10 cellular contexts compared by ENCODE assay signal in genomic region chr18:7273301-7273911, GRCh38. TPM values are rescaled to one million over a fixed set of nuclear protein-coding genes. Genes with fewer than 3 reads are reported as not detected.
DNase-seq lines count a peak whose midpoint lies in the region; ATAC-seq, FAIRE-seq and TF ChIP-seq lines count a peak whose summit lies in the region.
"Had no signal": no experiment of that assay in that cellular context is flagged by ENCODE, and none has a peak within 500 bp of the region (broad histone marks: within the 10 kb centered on the region; RNA-seq: fewer than 3 reads in every experiment).

No MANE protein-coding gene starts in this region.

- H3K4me2 ChIP-seq in GM23338 = no peak overlapping the region
- no peak overlapping the region for H3K4me2 ChIP-seq in K562 (ENCODE audit: insufficient read depth, low read length)
- peak overlapping the region; percentile 79 for H3K4me2 ChIP-seq in smooth muscle cell

- CTCF ChIA-PET in K562 (lab: Yijun Ruan, JAX; ENCODE audit: low intra/inter-chr PET ratio) = no interaction called here

- no peaks in the 10 kb centered on the region for H3F3A ChIP-seq in GM23338 (replicated peaks; ENCODE audit: low read depth)
- H3F3A ChIP-seq in smooth muscle cell (ENCODE audit: low read depth) = peaks cover 4% of the 10 kb centered on the region

- H3K9me3 ChIP-seq in K562 (replicated peaks; ENCODE audit: control insufficient read depth, insufficient read depth, low read depth, low read length) = no peaks in the 10 kb centered on the region
- no peaks in the 10 kb centered on the region for H3K9me3 ChIP-seq in kidney (ENCODE audit: control insufficient read depth in 1 of 2, low read length in 2 of 2)
- no peaks in the 10 kb centered on the region for H3K9me3 ChIP-seq in smooth muscle cell (replicated peaks; ENCODE audit: low read depth)

- peaks cover 6% of the 10 kb centered on the region; the same call in 2 of the 3 replicates for H3K4me1 Mint-ChIP-seq in GM23338
- no peaks in the 10 kb centered on the region for H3K4me1 Mint-ChIP-seq in effector memory CD8-positive, alpha-beta T cell (ENCODE audit: low read depth in 2 of 2)
- no peaks in the 10 kb centered on the region for H3K4me1 Mint-ChIP-seq in natural killer cell treated with Interleukin-12 subunit alpha and Interleukin-12 subunit beta and Interleukin-15 and Interleukin-18, amount 100 ng/mL, for 72 hours (ENCODE audit: low read depth in 2 of 2)
- H3K4me1 Mint-ChIP-seq: central memory CD8-positive, alpha-beta T cell had no signal

- H3K4me1 ChIP-seq in GM23338 (ENCODE audit: insufficient read depth) = no peaks in the 10 kb centered on the region
- no peaks in the 10 kb centered on the region for H3K4me1 ChIP-seq in K562 (replicated peaks in 1 of 2; ENCODE audit: control insufficient read depth in 2 of 2, insufficient read depth in 2 of 2, low read length in 2 of 2)
- peaks cover 3 to 6% of the 10 kb centered on the region in 2 donors for H3K4me1 ChIP-seq in kidney (ENCODE audit: control insufficient read depth in 1 of 2, insufficient read depth in 1 of 2, low read depth in 1 of 2, low read length in 2 of 2)
- peaks cover 8% of the 10 kb centered on the region for H3K4me1 ChIP-seq in smooth muscle cell (ENCODE audit: low read depth)

- no peaks in the 10 kb centered on the region for H3K9me1 ChIP-seq in K562 (ENCODE audit: control insufficient read depth, insufficient read depth, low read length)

- H3K36me3 Mint-ChIP-seq in GM23338 (ENCODE audit: low read depth) = no peaks in the 10 kb centered on the region
- H3K36me3 Mint-ChIP-seq in effector memory CD8-positive, alpha-beta T cell (ENCODE audit: insufficient read depth) = peaks cover 4% of the 10 kb centered on the region
- H3K36me3 Mint-ChIP-seq in natural killer cell treated with Interleukin-12 subunit alpha and Interleukin-12 subunit beta and Interleukin-15 and Interleukin-18, amount 100 ng/mL, for 72 hours = no peaks in the 10 kb centered on the region

- TF ChIP-seq EP300 in K562 (IDR thresholded peaks at IDR 0.05; ENCODE audit: low read length) = no peak

- POLR2A ChIA-PET in K562 (lab: Yijun Ruan, JAX) = interaction anchor here (0.7 to 1.0 kb wide), 2 partner anchors 37 to 1746 kb away, joined by 3 to 4 read pairs; no protein-coding TSS in a partner anchor

- intact Hi-C loops in K562 (cut with micrococcal nuclease) = loop anchor here (10.0 kb wide), 1 partner anchor 291 kb away; the partner anchor contains the start of gene PTPRM
- intact Hi-C loops in kidney (cut with DNase I) = no loop called here

- no peak for TF ChIP-seq RAD21 in K562 (CRISPR knock-in tag; conservative IDR thresholded peaks at IDR 0.05 in 1 of 2, IDR thresholded peaks at IDR 0.05 in 1 of 2)

- H3K79me2 ChIP-seq in GM23338 (replicated peaks; ENCODE audit: insufficient read depth) (no peaks in the 10 kb centered on the region), K562 (ENCODE audit: control insufficient read depth, insufficient read depth, low read length) (no peaks in the 10 kb centered on the region), smooth muscle cell (ENCODE audit: low read depth) (no peaks in the 10 kb centered on the region)

- in situ Hi-C loops in K562 (cut with MboI) = no loop called here

- no peaks in the 10 kb centered on the region for H4K20me1 ChIP-seq in GM23338 (replicated peaks; ENCODE audit: insufficient read depth)
- H4K20me1 ChIP-seq in K562 (replicated peaks; ENCODE audit: control insufficient read depth, insufficient read depth, low read length) = no peaks in the 10 kb centered on the region
- H4K20me1 ChIP-seq in smooth muscle cell (ENCODE audit: low read depth) = no peaks in the 10 kb centered on the region

- no peaks in the 10 kb centered on the region for H3K9me2 ChIP-seq in GM23338 (ENCODE audit: insufficient read depth)

- no TSS peak for BruUV-seq in K562 (replicated peaks; lab: Mats Ljungman, UMichigan)

- ATAC-seq in GM23338 = peak; percentile 40
- peak; percentile 29; the same call in 2 of the 3 replicates for ATAC-seq in K562
- no peak for ATAC-seq in GM18519 (IDR thresholded peaks at IDR 0.05; ENCODE audit: low FRiP score, unreplicated experiment)
- no peak for ATAC-seq in GM21528 (IDR thresholded peaks at IDR 0.05; ENCODE audit: low FRiP score, unreplicated experiment)
- no peak for ATAC-seq in effector memory CD8-positive, alpha-beta T cell (replicated peaks)
- no peak for ATAC-seq in natural killer cell treated with Interleukin-12 subunit alpha and Interleukin-12 subunit beta and Interleukin-15 and Interleukin-18, amount 100 ng/mL, for 72 hours

- H2AFZ ChIP-seq in GM23338 = 0 out of 2 replicates have a peak overlapping the region, but pooled peaks have one; percentile 32
- no peak overlapping the region for H2AFZ ChIP-seq in K562 (ENCODE audit: low read depth, low read length)
- H2AFZ ChIP-seq in smooth muscle cell (ENCODE audit: low read depth) = peak overlapping the region; percentile 82

- H3K36me3 ChIP-seq in GM23338 (ENCODE audit: insufficient read depth) = no peaks in the 10 kb centered on the region
- no peaks in the 10 kb centered on the region for H3K36me3 ChIP-seq in K562 (ENCODE audit: control insufficient read depth, insufficient read depth, low read length)
- no peaks in the 10 kb centered on the region for H3K36me3 ChIP-seq in kidney (ENCODE audit: control insufficient read depth in 1 of 2, insufficient read depth in 2 of 2, low read length in 2 of 2)
- no peaks in the 10 kb centered on the region for H3K36me3 ChIP-seq in smooth muscle cell (ENCODE audit: low read depth)

- no peak for DNase-seq in GM23338 (ENCODE audit: low spot score)
- no peak for DNase-seq in K562 (ENCODE audit: extremely low read depth in 1 of 4, low spot score in 3 of 4)
- DNase-seq in kidney = peak; percentile 91
- DNase-seq in smooth muscle cell (lab: John Stamatoyannopoulos, UW; ENCODE audit: unreplicated experiment) = peak; percentile 21
- DNase-seq in effector memory CD8-positive, alpha-beta T cell = no peak
- DNase-seq in natural killer cell treated with Interleukin-12 subunit alpha and Interleukin-12 subunit beta and Interleukin-15 and Interleukin-18, amount 100 ng/mL, for 72 hours (ENCODE audit: low spot score) = no peak

- under 1% methylated on average over 12 of the region's 12 CpGs for WGBS in K562 (ENCODE audit: insufficient coverage, low coverage, missing lambda C conversion rate)
- 27% methylated on average over 12 of the region's 12 CpGs for WGBS in smooth muscle cell (ENCODE audit: low lambda C conversion rate)

- TF ChIP-seq CTCF in GM23338 (conservative IDR thresholded peaks at IDR 0.05; ENCODE audit: low read depth in 2 of 2) (no peak), K562 (IDR thresholded peaks at IDR 0.05 in 2 of 3, conservative IDR thresholded peaks at IDR 0.05 in 1 of 3; ENCODE audit: insufficient read depth in 2 of 3, low read depth in 1 of 3, low read length in 3 of 3) (no peak), kidney (IDR thresholded peaks at IDR 0.05; ENCODE audit: borderline replicate concordance, extremely low read depth, insufficient read depth) (no peak), smooth muscle cell (IDR thresholded peaks at IDR 0.05; ENCODE audit: borderline replicate concordance, insufficient read depth, poor library complexity, severe bottlenecking) (no peak)

- H3K27ac Mint-ChIP-seq in GM23338 = no peak overlapping the region
- no peak overlapping the region for H3K27ac Mint-ChIP-seq in effector memory CD8-positive, alpha-beta T cell
- H3K27ac Mint-ChIP-seq in natural killer cell treated with Interleukin-12 subunit alpha and Interleukin-12 subunit beta and Interleukin-15 and Interleukin-18, amount 100 ng/mL, for 72 hours = no peak overlapping the region

- no peak overlapping the region for H3K4me3 Mint-ChIP-seq in GM23338
- peak overlapping the region in 1 of 2 donors; percentile 22 for H3K4me3 Mint-ChIP-seq in effector memory CD8-positive, alpha-beta T cell
- no peak overlapping the region for H3K4me3 Mint-ChIP-seq in natural killer cell treated with Interleukin-12 subunit alpha and Interleukin-12 subunit beta and Interleukin-15 and Interleukin-18, amount 100 ng/mL, for 72 hours
- H3K4me3 Mint-ChIP-seq: central memory CD8-positive, alpha-beta T cell had no signal

- no peak overlapping the region for H3K9ac ChIP-seq in K562 (ENCODE audit: insufficient read depth in 1 of 2, low read depth in 2 of 2, low read length in 2 of 2)
- no peak overlapping the region for H3K9ac ChIP-seq in kidney (ENCODE audit: low read length in 2 of 2)
- no peak overlapping the region for H3K9ac ChIP-seq in smooth muscle cell (ENCODE audit: low read depth)

- FAIRE-seq in K562 (lab: Jason Lieb, UNC) (no peak), kidney (lab: Jason Lieb, UNC) (no peak)

- peaks cover 7% of the 10 kb centered on the region for H3K27me3 Mint-ChIP-seq in GM23338 (ENCODE audit: insufficient read depth, low read depth, poor library complexity)
- H3K27me3 Mint-ChIP-seq in effector memory CD8-positive, alpha-beta T cell = no peaks in the 10 kb centered on the region
- no peaks in the 10 kb centered on the region for H3K27me3 Mint-ChIP-seq in natural killer cell treated with Interleukin-12 subunit alpha and Interleukin-12 subunit beta and Interleukin-15 and Interleukin-18, amount 100 ng/mL, for 72 hours
- H3K27me3 Mint-ChIP-seq: central memory CD8-positive, alpha-beta T cell had no signal

- H3K4me3 ChIP-seq in GM23338 (no peak overlapping the region), K562 (no peak overlapping the region), kidney (ENCODE audit: low read length in 2 of 2) (peak overlapping the region in 1 of 2 donors; percentile 56), smooth muscle cell (no peak overlapping the region)

- no peaks in the 10 kb centered on the region for H3K27me3 ChIP-seq in GM23338 (ENCODE audit: insufficient read depth)
- H3K27me3 ChIP-seq in K562 (ENCODE audit: control insufficient read depth in 2 of 2, insufficient read depth in 2 of 2, low read length in 2 of 2) = peaks cover 0 to 17% of the 10 kb centered on the region in 2 experiments; a peak in 1 of 5 replicates
- no peaks in the 10 kb centered on the region for H3K27me3 ChIP-seq in smooth muscle cell (ENCODE audit: low read depth)

- H3K9me3 Mint-ChIP-seq in GM23338 = no peaks in the 10 kb centered on the region
- peaks cover 0 to 3% of the 10 kb centered on the region in 2 donors for H3K9me3 Mint-ChIP-seq in effector memory CD8-positive, alpha-beta T cell
- H3K9me3 Mint-ChIP-seq in natural killer cell treated with Interleukin-12 subunit alpha and Interleukin-12 subunit beta and Interleukin-15 and Interleukin-18, amount 100 ng/mL, for 72 hours = no peaks in the 10 kb centered on the region

- no peak for TF ChIP-seq POLR2A in K562 (conservative IDR thresholded peaks at IDR 0.05)

- H3K27ac ChIP-seq in GM23338 (ENCODE audit: low read depth) (no peak overlapping the region), K562 (ENCODE audit: extremely low read depth, low read depth, low read length) (no peak overlapping the region), kidney (ENCODE audit: low read depth in 2 of 2, low read length in 2 of 2) (peak overlapping the region in 1 of 2 donors; percentile 68), smooth muscle cell (ENCODE audit: low read depth) (peak overlapping the region; percentile 73)

RNA-seq across cellular contexts. Expression of gene LRRC30, which starts 42.5 kb away (rescaled TPM):
- not detected in 2 replicates for total RNA-seq in GM23338 (2014; rRNA removed; shearing (Covaris generic))
- not detected in 2 replicates for polyA plus RNA-seq in GM23338 (2016; fragmentation: Nextera tagmentation; extraction: Ambion mirVana)
- not detected in 2 replicates for total RNA-seq in K562 (2011; cell fraction: chromatin; rRNA removed; ENCODE audit: low replicate concordance)
- total RNA-seq in K562 (2011; cell fraction: nucleolus; rRNA removed) = not detected in 2 replicates
- total RNA-seq in K562 (2011; cell fraction: nucleoplasm; rRNA removed) = not detected in 2 replicates
- not detected in 2 replicates for total RNA-seq in K562 (2014; rRNA removed)
- not detected in 2 replicates for total RNA-seq in K562 (2014; rRNA removed; fragmentation: Illumina TruSeq; extraction: Trizol)
- total RNA-seq in K562 (2015; rRNA removed; fragmentation: Illumina TruSeq; extraction: Trizol) = not detected in 2 replicates
- not detected in 2 replicates for total RNA-seq in K562 (2021)
- polyA plus RNA-seq in K562 (2011; rRNA removed) = not detected in 2 replicates
- polyA plus RNA-seq in K562 (2011; cell fraction: cytosol; rRNA removed) = not detected in 2 replicates
- not detected in 2 replicates for polyA plus RNA-seq in K562 (2011; cell fraction: nucleus; rRNA removed)
- not detected in 2 replicates for polyA plus RNA-seq in K562 (2012)
- not detected in 2 replicates for polyA plus RNA-seq in K562 (2014; fragmentation: Illumina TruSeq; extraction: Trizol)
- not detected for polyA plus RNA-seq in K562 (2014; fragmentation: Nextera tagmentation; extraction: Ambion mirVana)
- polyA plus RNA-seq in K562 (2014; rRNA removed) = not detected in 2 replicates
- not detected in 2 replicates for polyA minus RNA-seq in K562 (2011; rRNA and poly(A)+ RNA removed)
- polyA minus RNA-seq in K562 (2011; cell fraction: cytosol; rRNA and poly(A)+ RNA removed) = not detected in 2 replicates
- polyA minus RNA-seq in K562 (2011; cell fraction: nucleus; rRNA and poly(A)+ RNA removed) = not detected in 2 replicates
- not detected for total RNA-seq in kidney
- polyA plus RNA-seq in kidney (ENCODE audit: insufficient read depth, low read depth, low replicate concordance) = not detected
- total RNA-seq in smooth muscle cell = not detected in 2 replicates
- not detected in 2 replicates for polyA plus RNA-seq in smooth muscle cell
- total RNA-seq in natural killer cell treated with Interleukin-12 subunit alpha and Interleukin-12 subunit beta and Interleukin-15 and Interleukin-18, amount 100 ng/mL, for 72 hours = not detected
- total RNA-seq: T-helper 1 cell treated with Interleukin-12 subunit alpha and Interleukin-12 subunit beta and Interleukin-4 antibody, amounts not matched to agents 30 ng/mL and 1 ng/mL, for 36 hours had no signal

Comparison
In these comparisons a context has a peak if more than half of its experiments do, and no peak if none do; other contexts are left out.
1. ATAC-seq: peak in GM23338 (single experiment) and K562 (single experiment); none in GM18519 (single experiment), GM21528 (single experiment), effector memory CD8-positive, alpha-beta T cell (single experiment) and natural killer cell treated with Interleukin-12 subunit alpha and Interleukin-12 subunit beta and Interleukin-15 and Interleukin-18, amount 100 ng/mL, for 72 hours (0 of 2).
2. DNase-seq: peak in kidney (single experiment) and smooth muscle cell (single experiment); none in GM23338 (single experiment), K562 (0 of 4), effector memory CD8-positive, alpha-beta T cell (0 of 3) and natural killer cell treated with Interleukin-12 subunit alpha and Interleukin-12 subunit beta and Interleukin-15 and Interleukin-18, amount 100 ng/mL, for 72 hours (single experiment).